ENCODE assay signal across 22 cellular contexts in the genomic region with DNA sequence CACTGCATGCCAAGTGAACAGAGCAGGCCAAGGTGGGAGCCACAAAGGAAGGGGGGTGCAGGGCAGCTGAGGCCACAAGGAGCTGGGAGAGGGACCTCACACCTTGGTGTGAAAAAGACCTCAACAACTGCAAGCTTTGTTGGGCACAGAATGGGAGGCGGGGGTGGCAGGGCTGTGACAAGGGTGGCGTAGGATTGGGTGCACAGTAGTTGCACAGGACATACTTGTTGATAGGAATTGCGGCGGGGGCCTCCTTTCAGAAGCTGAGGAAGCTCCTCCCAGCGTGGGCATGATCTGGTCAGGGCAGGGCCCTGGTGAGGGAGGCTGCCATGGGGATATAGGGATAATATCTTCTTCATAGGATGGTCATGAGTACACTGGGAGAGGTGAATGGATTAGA.
"Had no signal": no experiment of that assay in that cellular context is flagged by ENCODE, and none has a peak within 500 bp of the region (broad histone marks: within the 10 kb centered on the region; RNA-seq: fewer than 3 reads in every experiment).

No MANE protein-coding gene starts in this region.

- DNase-seq: activated CD4-positive, alpha-beta T cell treated with anti-CD3 and anti-CD28 coated beads for 36 hours; activated CD4-positive, alpha-beta T cell treated with anti-CD3 and anti-CD28 coated beads, Interleukin-2, amount 50 U/mL, for 48 hours; activated CD4-positive, CD25-positive, alpha-beta regulatory T cell; activated gamma-delta T cell; activated naive CD8-positive, alpha-beta T cell treated with anti-CD3 and anti-CD28 coated beads, Interleukin-2, amount 10 ng/mL, durations not matched to agents 7 days and 5 days; cerebellar nuclear complex; cortex of kidney; foreskin fibroblast; hippocampal formation; midbrain; stimulated activated naive CD4-positive, alpha-beta T cell; T-helper 1 cell had no signal

- H3K27me3 ChIP-seq: cardiac muscle cell had no signal

- H3K4me3 Mint-ChIP-seq: activated CD4-positive, alpha-beta T cell treated with anti-CD3 and anti-CD28 coated beads for 36 hours; activated naive CD4-positive, alpha-beta T cell treated with anti-CD3 and anti-CD28 coated beads, Interleukin-2, amount 10 ng/mL, durations not matched to agents 7 days and 5 days; activated naive CD8-positive, alpha-beta T cell treated with anti-CD3 and anti-CD28 coated beads, Interleukin-2, amount 10 ng/mL, durations not matched to agents 7 days and 5 days; brain; naive thymus-derived CD4-positive, alpha-beta T cell; T-helper 2 cell treated with Interferon-gamma antibody and Interleukin-4, amounts not matched to agents 5 μg/mL and 100 μg/mL, for 36 hours had no signal

- H3K4me3 ChIP-seq: ascending aorta, cardiac muscle cell, ovary, psoas muscle, suprapubic skin, tibial artery had no signal

- H3K36me3 ChIP-seq: ascending aorta, cardiac muscle cell, ovary, suprapubic skin, tibial artery had no signal

- H3K27ac ChIP-seq: ascending aorta, cardiac muscle cell, ovary, psoas muscle, suprapubic skin, tibial artery had no signal

- H3K4me1 ChIP-seq: psoas muscle had no signal

- H3K9me3 ChIP-seq: ascending aorta, ovary, psoas muscle, suprapubic skin, tibial artery had no signal

- H3K27ac Mint-ChIP-seq: activated CD4-positive, alpha-beta T cell treated with anti-CD3 and anti-CD28 coated beads for 36 hours; activated naive CD4-positive, alpha-beta T cell treated with anti-CD3 and anti-CD28 coated beads, Interleukin-2, amount 10 ng/mL, durations not matched to agents 7 days and 5 days; activated naive CD8-positive, alpha-beta T cell treated with anti-CD3 and anti-CD28 coated beads, Interleukin-2, amount 10 ng/mL, durations not matched to agents 7 days and 5 days; brain; T-helper 2 cell treated with Interferon-gamma antibody and Interleukin-4, amounts not matched to agents 5 μg/mL and 100 μg/mL, for 36 hours had no signal

- H3K36me3 Mint-ChIP-seq: activated naive CD8-positive, alpha-beta T cell treated with anti-CD3 and anti-CD28 coated beads, Interleukin-2, amount 10 ng/mL, durations not matched to agents 7 days and 5 days; brain had no signal

- H3K9me3 Mint-ChIP-seq: activated naive CD4-positive, alpha-beta T cell treated with anti-CD3 and anti-CD28 coated beads, Interleukin-2, amount 10 ng/mL, durations not matched to agents 7 days and 5 days; activated naive CD8-positive, alpha-beta T cell treated with anti-CD3 and anti-CD28 coated beads, Interleukin-2, amount 10 ng/mL, durations not matched to agents 7 days and 5 days; T-helper 2 cell treated with Interferon-gamma antibody and Interleukin-4, amounts not matched to agents 5 μg/mL and 100 μg/mL, for 36 hours had no signal
